In the genomic region with DNA sequence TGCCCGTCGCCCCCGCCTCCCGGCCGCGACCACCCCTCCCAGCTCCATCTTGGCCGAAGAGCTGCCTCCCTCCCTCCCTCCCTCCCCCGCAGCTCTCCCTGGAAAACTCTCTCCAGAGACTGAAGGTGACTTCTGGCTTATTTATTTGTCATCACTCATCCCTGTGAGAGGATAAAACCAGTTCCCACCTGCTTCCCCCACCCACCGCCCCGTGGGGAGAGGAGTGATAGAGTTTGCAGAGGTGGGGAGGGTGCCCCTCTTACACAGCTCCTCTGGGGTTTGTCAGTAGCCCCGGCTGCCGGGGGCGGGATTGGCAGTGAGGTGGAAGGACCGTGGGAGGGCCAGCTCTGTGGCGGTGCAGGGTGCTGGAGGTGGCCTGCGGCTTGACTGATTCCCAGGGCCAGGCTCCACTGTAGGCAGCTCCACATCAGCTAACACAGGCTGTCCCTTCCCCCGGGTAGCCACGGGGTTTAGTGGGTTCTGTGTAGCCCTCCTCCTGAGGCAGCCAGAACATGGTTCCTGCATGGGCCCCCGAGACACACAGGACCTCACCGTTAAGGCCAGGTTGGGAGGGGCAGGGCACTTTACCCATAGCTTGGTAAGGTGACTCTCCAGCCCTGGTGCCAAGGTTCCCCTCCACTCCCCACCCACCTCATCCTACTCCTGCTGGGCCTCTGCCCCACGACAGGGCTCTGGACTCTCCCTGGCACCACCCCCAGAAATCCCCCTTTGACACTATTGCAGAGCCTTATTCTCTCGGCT, we compare ENCODE assay signal across 2 cellular contexts.
TF ChIP-seq lines count a peak whose summit lies in the region.

No MANE protein-coding gene starts in this region.

TF ChIP-seq in SK-N-SH, 30 proteins besides CTCF, POLR2A, EP300 and RAD21 (continued from another document):
- TF ChIP-seq, protein P1, sequence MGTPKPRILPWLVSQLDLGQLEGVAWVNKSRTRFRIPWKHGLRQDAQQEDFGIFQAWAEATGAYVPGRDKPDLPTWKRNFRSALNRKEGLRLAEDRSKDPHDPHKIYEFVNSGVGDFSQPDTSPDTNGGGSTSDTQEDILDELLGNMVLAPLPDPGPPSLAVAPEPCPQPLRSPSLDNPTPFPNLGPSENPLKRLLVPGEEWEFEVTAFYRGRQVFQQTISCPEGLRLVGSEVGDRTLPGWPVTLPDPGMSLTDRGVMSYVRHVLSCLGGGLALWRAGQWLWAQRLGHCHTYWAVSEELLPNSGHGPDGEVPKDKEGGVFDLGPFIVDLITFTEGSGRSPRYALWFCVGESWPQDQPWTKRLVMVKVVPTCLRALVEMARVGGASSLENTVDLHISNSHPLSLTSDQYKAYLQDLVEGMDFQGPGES (IDR thresholded peaks at IDR 0.05; ENCODE audit: low read depth, low read length), result no peak
- TF ChIP-seq, protein P2, sequence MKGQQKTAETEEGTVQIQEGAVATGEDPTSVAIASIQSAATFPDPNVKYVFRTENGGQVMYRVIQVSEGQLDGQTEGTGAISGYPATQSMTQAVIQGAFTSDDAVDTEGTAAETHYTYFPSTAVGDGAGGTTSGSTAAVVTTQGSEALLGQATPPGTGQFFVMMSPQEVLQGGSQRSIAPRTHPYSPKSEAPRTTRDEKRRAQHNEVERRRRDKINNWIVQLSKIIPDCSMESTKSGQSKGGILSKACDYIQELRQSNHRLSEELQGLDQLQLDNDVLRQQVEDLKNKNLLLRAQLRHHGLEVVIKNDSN (IDR thresholded peaks at IDR 0.05; ENCODE audit: borderline replicate concordance, low read depth), result no peak
- no peak for TF ChIP-seq GABPA (IDR thresholded peaks at IDR 0.05; ENCODE audit: low read depth)
- TF ChIP-seq NRF1 (IDR thresholded peaks at IDR 0.05; ENCODE audit: low read depth, low read length), result no peak
- no peak for TF ChIP-seq POLR2AphosphoS5 (IDR thresholded peaks at IDR 0.05; ENCODE audit: low read depth, low read length)
- no peak for TF ChIP-seq MXI1 (IDR thresholded peaks at IDR 0.05; ENCODE audit: low read depth, low read length)
- TF ChIP-seq, protein P3, sequence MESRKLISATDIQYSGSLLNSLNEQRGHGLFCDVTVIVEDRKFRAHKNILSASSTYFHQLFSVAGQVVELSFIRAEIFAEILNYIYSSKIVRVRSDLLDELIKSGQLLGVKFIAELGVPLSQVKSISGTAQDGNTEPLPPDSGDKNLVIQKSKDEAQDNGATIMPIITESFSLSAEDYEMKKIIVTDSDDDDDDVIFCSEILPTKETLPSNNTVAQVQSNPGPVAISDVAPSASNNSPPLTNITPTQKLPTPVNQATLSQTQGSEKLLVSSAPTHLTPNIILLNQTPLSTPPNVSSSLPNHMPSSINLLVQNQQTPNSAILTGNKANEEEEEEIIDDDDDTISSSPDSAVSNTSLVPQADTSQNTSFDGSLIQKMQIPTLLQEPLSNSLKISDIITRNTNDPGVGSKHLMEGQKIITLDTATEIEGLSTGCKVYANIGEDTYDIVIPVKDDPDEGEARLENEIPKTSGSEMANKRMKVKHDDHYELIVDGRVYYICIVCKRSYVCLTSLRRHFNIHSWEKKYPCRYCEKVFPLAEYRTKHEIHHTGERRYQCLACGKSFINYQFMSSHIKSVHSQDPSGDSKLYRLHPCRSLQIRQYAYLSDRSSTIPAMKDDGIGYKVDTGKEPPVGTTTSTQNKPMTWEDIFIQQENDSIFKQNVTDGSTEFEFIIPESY (IDR thresholded peaks at IDR 0.05; ENCODE audit: borderline replicate concordance, low read depth), result no peak

TF ChIP-seq in SK-N-SH treated with all-trans-retinoic acid at 6 μM for 48 hours, 23 proteins besides CTCF, POLR2A, EP300 and RAD21 (continued from another document):
- TF ChIP-seq, protein P4, sequence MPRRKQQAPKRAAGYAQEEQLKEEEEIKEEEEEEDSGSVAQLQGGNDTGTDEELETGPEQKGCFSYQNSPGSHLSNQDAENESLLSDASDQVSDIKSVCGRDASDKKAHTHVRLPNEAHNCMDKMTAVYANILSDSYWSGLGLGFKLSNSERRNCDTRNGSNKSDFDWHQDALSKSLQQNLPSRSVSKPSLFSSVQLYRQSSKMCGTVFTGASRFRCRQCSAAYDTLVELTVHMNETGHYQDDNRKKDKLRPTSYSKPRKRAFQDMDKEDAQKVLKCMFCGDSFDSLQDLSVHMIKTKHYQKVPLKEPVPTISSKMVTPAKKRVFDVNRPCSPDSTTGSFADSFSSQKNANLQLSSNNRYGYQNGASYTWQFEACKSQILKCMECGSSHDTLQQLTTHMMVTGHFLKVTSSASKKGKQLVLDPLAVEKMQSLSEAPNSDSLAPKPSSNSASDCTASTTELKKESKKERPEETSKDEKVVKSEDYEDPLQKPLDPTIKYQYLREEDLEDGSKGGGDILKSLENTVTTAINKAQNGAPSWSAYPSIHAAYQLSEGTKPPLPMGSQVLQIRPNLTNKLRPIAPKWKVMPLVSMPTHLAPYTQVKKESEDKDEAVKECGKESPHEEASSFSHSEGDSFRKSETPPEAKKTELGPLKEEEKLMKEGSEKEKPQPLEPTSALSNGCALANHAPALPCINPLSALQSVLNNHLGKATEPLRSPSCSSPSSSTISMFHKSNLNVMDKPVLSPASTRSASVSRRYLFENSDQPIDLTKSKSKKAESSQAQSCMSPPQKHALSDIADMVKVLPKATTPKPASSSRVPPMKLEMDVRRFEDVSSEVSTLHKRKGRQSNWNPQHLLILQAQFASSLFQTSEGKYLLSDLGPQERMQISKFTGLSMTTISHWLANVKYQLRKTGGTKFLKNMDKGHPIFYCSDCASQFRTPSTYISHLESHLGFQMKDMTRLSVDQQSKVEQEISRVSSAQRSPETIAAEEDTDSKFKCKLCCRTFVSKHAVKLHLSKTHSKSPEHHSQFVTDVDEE (CRISPR knock-in tag; IDR thresholded peaks at IDR 0.05), result no peak
- TF ChIP-seq ZNF70 (CRISPR knock-in tag; IDR thresholded peaks at IDR 0.05) (no peak), ZC3H10 (CRISPR knock-in tag; IDR thresholded peaks at IDR 0.05) (no peak), ISL1 (CRISPR knock-in tag; IDR thresholded peaks at IDR 0.05) (no peak), RARB (CRISPR knock-in tag; IDR thresholded peaks at IDR 0.05) (no peak), ZNF565 (CRISPR knock-in tag; conservative IDR thresholded peaks at IDR 0.05; ENCODE audit: low read depth) (no peak), ESRRG (CRISPR knock-in tag; IDR thresholded peaks at IDR 0.05) (no peak), BACH2 (CRISPR knock-in tag; IDR thresholded peaks at IDR 0.05; ENCODE audit: borderline replicate concordance) (no peak), PPARA (CRISPR knock-in tag; IDR thresholded peaks at IDR 0.05; ENCODE audit: borderline replicate concordance) (no peak), ZNF8 (CRISPR knock-in tag; IDR thresholded peaks at IDR 0.05) (no peak)
- TF ChIP-seq, protein P5, sequence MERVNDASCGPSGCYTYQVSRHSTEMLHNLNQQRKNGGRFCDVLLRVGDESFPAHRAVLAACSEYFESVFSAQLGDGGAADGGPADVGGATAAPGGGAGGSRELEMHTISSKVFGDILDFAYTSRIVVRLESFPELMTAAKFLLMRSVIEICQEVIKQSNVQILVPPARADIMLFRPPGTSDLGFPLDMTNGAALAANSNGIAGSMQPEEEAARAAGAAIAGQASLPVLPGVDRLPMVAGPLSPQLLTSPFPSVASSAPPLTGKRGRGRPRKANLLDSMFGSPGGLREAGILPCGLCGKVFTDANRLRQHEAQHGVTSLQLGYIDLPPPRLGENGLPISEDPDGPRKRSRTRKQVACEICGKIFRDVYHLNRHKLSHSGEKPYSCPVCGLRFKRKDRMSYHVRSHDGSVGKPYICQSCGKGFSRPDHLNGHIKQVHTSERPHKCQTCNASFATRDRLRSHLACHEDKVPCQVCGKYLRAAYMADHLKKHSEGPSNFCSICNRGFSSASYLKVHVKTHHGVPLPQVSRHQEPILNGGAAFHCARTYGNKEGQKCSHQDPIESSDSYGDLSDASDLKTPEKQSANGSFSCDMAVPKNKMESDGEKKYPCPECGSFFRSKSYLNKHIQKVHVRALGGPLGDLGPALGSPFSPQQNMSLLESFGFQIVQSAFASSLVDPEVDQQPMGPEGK (CRISPR knock-in tag; IDR thresholded peaks at IDR 0.05; ENCODE audit: borderline replicate concordance), result no peak
- TF ChIP-seq, protein P6, sequence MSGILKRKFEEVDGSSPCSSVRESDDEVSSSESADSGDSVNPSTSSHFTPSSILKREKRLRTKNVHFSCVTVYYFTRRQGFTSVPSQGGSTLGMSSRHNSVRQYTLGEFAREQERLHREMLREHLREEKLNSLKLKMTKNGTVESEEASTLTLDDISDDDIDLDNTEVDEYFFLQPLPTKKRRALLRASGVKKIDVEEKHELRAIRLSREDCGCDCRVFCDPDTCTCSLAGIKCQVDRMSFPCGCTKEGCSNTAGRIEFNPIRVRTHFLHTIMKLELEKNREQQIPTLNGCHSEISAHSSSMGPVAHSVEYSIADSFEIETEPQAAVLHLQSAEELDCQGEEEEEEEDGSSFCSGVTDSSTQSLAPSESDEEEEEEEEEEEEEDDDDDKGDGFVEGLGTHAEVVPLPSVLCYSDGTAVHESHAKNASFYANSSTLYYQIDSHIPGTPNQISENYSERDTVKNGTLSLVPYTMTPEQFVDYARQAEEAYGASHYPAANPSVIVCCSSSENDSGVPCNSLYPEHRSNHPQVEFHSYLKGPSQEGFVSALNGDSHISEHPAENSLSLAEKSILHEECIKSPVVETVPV (CRISPR knock-in tag; IDR thresholded peaks at IDR 0.05), result no peak
TF ChIP-seq in SK-N-SH treated with all-trans-retinoic acid at 6 μM for 48 hours: peak in this region for 0.
